ENCODE assay signal across 9 cellular contexts in the genomic region with DNA sequence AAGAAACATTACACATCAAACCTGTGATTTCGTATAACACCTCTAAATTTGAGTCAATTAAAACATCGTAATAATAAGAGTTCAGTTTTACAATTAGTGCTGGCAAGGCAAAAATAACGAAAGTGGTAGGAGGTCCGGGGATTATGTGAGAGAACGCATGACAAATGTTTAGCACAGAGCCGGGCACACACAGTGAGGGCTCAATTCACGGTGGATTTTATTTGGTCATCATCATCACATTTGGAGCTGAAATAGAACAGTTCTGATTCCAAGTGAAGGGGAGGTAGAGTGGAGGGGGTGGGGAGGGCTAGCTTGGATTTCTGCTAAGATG. TPM values are rescaled to one million over a fixed set of nuclear protein-coding genes. Genes with fewer than 3 reads are reported as not detected.
DNase-seq lines count a peak whose midpoint lies in the region; ATAC-seq, FAIRE-seq and TF ChIP-seq lines count a peak whose summit lies in the region.
"Had no signal": no experiment of that assay in that cellular context is flagged by ENCODE, and none has a peak within 500 bp of the region (broad histone marks: within the 10 kb centered on the region; RNA-seq: fewer than 3 reads in every experiment).

No MANE protein-coding gene starts in this region.

- TF ChIP-seq POLR2A in GM12891 (IDR thresholded peaks at IDR 0.05; ENCODE audit: low read depth, low read length) = no peak

- H3K9ac ChIP-seq in SU-DHL-6 (ENCODE audit: low read length) = no peak overlapping the region

- H3K27me3 ChIP-seq in SU-DHL-6 (ENCODE audit: low read length) = no peaks in the 10 kb centered on the region

- peak overlapping the region; percentile 75 for H3K4me2 ChIP-seq in SU-DHL-6 (ENCODE audit: low read depth, low read length, poor library complexity, severe bottlenecking)

- TF ChIP-seq CTCF in SU-DHL-6 (IDR thresholded peaks at IDR 0.05; ENCODE audit: insufficient read depth, low read length, poor library complexity, severe bottlenecking) = no peak
- TF ChIP-seq CTCF in fibroblast of the aortic adventitia (IDR thresholded peaks at IDR 0.05; ENCODE audit: insufficient read depth, low read length) = no peak
- no peak for TF ChIP-seq CTCF in D721Med (IDR thresholded peaks at IDR 0.05; ENCODE audit: insufficient read depth, missing control alignments)

- FAIRE-seq in GM12891 (lab: Jason Lieb, UNC) = peak; percentile 52
- FAIRE-seq in D721Med (lab: Jason Lieb, UNC) = no peak

- no peaks in the 10 kb centered on the region for H3K9me2 ChIP-seq in SU-DHL-6 (replicated peaks; ENCODE audit: insufficient read depth, low read length)

- H3K27ac ChIP-seq in SU-DHL-6 (ENCODE audit: low read depth, low read length) = no peak overlapping the region

- ATAC-seq in GM21526 (IDR thresholded peaks at IDR 0.05; ENCODE audit: low FRiP score, unreplicated experiment) = no peak

- no peaks in the 10 kb centered on the region for H3K79me2 ChIP-seq in SU-DHL-6 (ENCODE audit: insufficient read depth, low read length)

- peaks cover 35% of the 10 kb centered on the region for H3F3A ChIP-seq in SU-DHL-6 (ENCODE audit: insufficient read depth)

- DNase-seq in GM12891 (ENCODE audit: insufficient read length, low spot score) (no peak), fibroblast of the aortic adventitia (ENCODE audit: low read depth) (no peak), skeletal muscle cell (ENCODE audit: low read depth) (no peak), D721Med (ENCODE audit: insufficient read length, low spot score) (no peak), cerebellar nuclear complex (lab: John Stamatoyannopoulos, UW) (no peak)
- no peak for DNase-seq in NK-92 treated with Interleukin-12 subunit alpha and Interleukin-12 subunit beta, amount 100 ng/mL, for 24 hours (lab: John Stamatoyannopoulos, UW)
- DNase-seq: NCI-H446 treated with DMSO at 0.1 percent for 48 hours had no signal

- H3K9me3 ChIP-seq in SU-DHL-6 (ENCODE audit: insufficient read depth, low read length) = no peaks in the 10 kb centered on the region

- H4K20me1 ChIP-seq in SU-DHL-6 (ENCODE audit: low read depth, low read length) = no peaks in the 10 kb centered on the region

- H3K36me3 ChIP-seq in SU-DHL-6 (ENCODE audit: low read length) = no peaks in the 10 kb centered on the region

- H2AFZ ChIP-seq in SU-DHL-6 (ENCODE audit: low read depth, low read length, severe bottlenecking) = no peak overlapping the region

- no peak overlapping the region for H3K4me3 ChIP-seq in SU-DHL-6 (ENCODE audit: insufficient read depth, low read length, poor library complexity, severe bottlenecking)
- H3K4me3 ChIP-seq in fibroblast of the aortic adventitia (ENCODE audit: low read depth, low read length) = peak overlapping the region; percentile 72
- H3K4me3 ChIP-seq in skeletal muscle cell (ENCODE audit: low read depth, low read length) = peak overlapping the region; percentile 65

TF ChIP-seq in GM12891, 5 proteins besides CTCF, POLR2A, EP300 and RAD21:
- no peak for TF ChIP-seq POLR2AphosphoS5 (IDR thresholded peaks at IDR 0.05; ENCODE audit: low read depth, low read length)
- no peak for TF ChIP-seq POU2F2 (IDR thresholded peaks at IDR 0.05; ENCODE audit: low read depth, low read length)
- TF ChIP-seq SPI1 (IDR thresholded peaks at IDR 0.05; ENCODE audit: low read depth, low read length) = no peak
- no peak for TF ChIP-seq TAF1 (IDR thresholded peaks at IDR 0.05; ENCODE audit: low read depth, low read length)
- TF ChIP-seq PAX5 (IDR thresholded peaks at IDR 0.05; ENCODE audit: insufficient read depth, low read length, severe bottlenecking) = no peak

RNA-seq across cellular contexts. Expression of a gene that starts 20.0 kb away (rescaled TPM):
- polyA plus RNA-seq in GM12891 (2012; ENCODE audit: low read depth, missing spikeins) = 237 TPM
- 56.7 and 164 TPM in 2 replicates for total RNA-seq in fibroblast of the aortic adventitia (ENCODE audit: low replicate concordance)
